ENCODE assay signal across 14 cellular contexts in the genomic region with DNA sequence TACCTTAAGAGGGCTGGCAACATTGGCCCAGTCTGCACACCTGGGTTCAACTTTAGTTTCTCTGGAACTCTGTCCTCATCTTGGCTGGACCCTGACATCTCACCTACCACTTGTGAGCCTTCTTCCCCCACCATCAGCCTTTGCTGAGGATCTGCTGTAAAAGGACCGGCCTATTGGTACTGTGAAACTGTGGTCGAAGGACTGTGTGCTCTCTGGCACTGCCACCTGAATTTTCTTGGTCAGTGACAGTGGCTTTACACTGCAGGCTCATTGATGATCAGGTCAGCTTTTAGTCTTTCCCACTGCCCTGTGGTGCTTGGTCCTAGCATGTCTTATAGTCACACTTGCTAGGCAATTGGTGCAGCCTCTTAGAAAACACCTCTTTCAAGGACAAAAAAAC.
DNase-seq lines count a peak whose midpoint lies in the region; ATAC-seq and TF ChIP-seq lines count a peak whose summit lies in the region.
"Had no signal": no experiment of that assay in that cellular context is flagged by ENCODE, and none has a peak within 500 bp of the region (broad histone marks: within the 10 kb centered on the region; RNA-seq: fewer than 3 reads in every experiment).

No MANE protein-coding gene starts in this region.

- H3K27ac Mint-ChIP-seq in glutamatergic neuron (ENCODE audit: unreplicated experiment) = peak overlapping the region; percentile 86
- H3K27ac Mint-ChIP-seq in activated T-helper 1 cell treated with anti-CD3 and anti-CD28 coated beads, Interleukin-12 subunit alpha, Interleukin-12 subunit beta, Interleukin-2, Interleukin-4 antibody, amounts not matched to agents 30 ng/mL and 10 ng/mL and 1 ng/mL, durations not matched to agents 14 hours and 24 hours and 36 hours = no peak overlapping the region
- H3K27ac Mint-ChIP-seq: activated naive CD4-positive, alpha-beta T cell treated with anti-CD3 and anti-CD28 coated beads, Interleukin-2, amount 50 U/mL, for 24 hours; CD8-positive, alpha-beta memory T cell had no signal

- no peak overlapping the region for H3K4me3 Mint-ChIP-seq in glutamatergic neuron (ENCODE audit: unreplicated experiment)
- H3K4me3 Mint-ChIP-seq in activated T-helper 1 cell treated with anti-CD3 and anti-CD28 coated beads, Interleukin-12 subunit alpha, Interleukin-12 subunit beta, Interleukin-2, Interleukin-4 antibody, amounts not matched to agents 30 ng/mL and 10 ng/mL and 1 ng/mL, durations not matched to agents 14 hours and 24 hours and 36 hours = no peak overlapping the region
- H3K4me3 Mint-ChIP-seq: activated naive CD4-positive, alpha-beta T cell treated with anti-CD3 and anti-CD28 coated beads, Interleukin-2, amount 50 U/mL, for 24 hours; CD8-positive, alpha-beta memory T cell had no signal

- peaks cover 28% of the 10 kb centered on the region for H3K4me1 Mint-ChIP-seq in glutamatergic neuron (ENCODE audit: low read depth, unreplicated experiment)
- H3K4me1 Mint-ChIP-seq in activated T-helper 1 cell treated with anti-CD3 and anti-CD28 coated beads, Interleukin-12 subunit alpha, Interleukin-12 subunit beta, Interleukin-2, Interleukin-4 antibody, amounts not matched to agents 30 ng/mL and 10 ng/mL and 1 ng/mL, durations not matched to agents 14 hours and 24 hours and 36 hours (ENCODE audit: low read depth) = peaks cover 15% of the 10 kb centered on the region
- H3K4me1 Mint-ChIP-seq: activated naive CD4-positive, alpha-beta T cell treated with anti-CD3 and anti-CD28 coated beads, Interleukin-2, amount 50 U/mL, for 24 hours; CD8-positive, alpha-beta memory T cell had no signal

- ATAC-seq in GM19452 (IDR thresholded peaks at IDR 0.05; ENCODE audit: unreplicated experiment) (peak; percentile 21), HG02642 (IDR thresholded peaks at IDR 0.05; ENCODE audit: poor library complexity, unreplicated experiment) (peak; percentile 32), HG03460 (IDR thresholded peaks at IDR 0.05; ENCODE audit: unreplicated experiment) (peak; percentile 13), left lobe of liver (no peak)
- ATAC-seq: Right ventricle myocardium inferior, upper lobe of right lung had no signal

- no peaks in the 10 kb centered on the region for H3K36me3 Mint-ChIP-seq in glutamatergic neuron (ENCODE audit: unreplicated experiment)
- H3K36me3 Mint-ChIP-seq in activated T-helper 1 cell treated with anti-CD3 and anti-CD28 coated beads, Interleukin-12 subunit alpha, Interleukin-12 subunit beta, Interleukin-2, Interleukin-4 antibody, amounts not matched to agents 30 ng/mL and 10 ng/mL and 1 ng/mL, durations not matched to agents 14 hours and 24 hours and 36 hours (ENCODE audit: low read depth) = no peaks in the 10 kb centered on the region
- H3K36me3 Mint-ChIP-seq: activated naive CD4-positive, alpha-beta T cell treated with anti-CD3 and anti-CD28 coated beads, Interleukin-2, amount 50 U/mL, for 24 hours; CD8-positive, alpha-beta memory T cell had no signal

- intact Hi-C loops in activated T-helper 1 cell treated with anti-CD3 and anti-CD28 coated beads, Interleukin-12 subunit alpha, Interleukin-12 subunit beta, Interleukin-2, Interleukin-4 antibody, amounts not matched to agents 30 ng/mL and 10 ng/mL and 1 ng/mL, durations not matched to agents 14 hours and 24 hours and 36 hours (cut with micrococcal nuclease) = loop anchor here (10.0 kb wide), 1 partner anchor 295 kb away; a partner anchor contains a TSS

- TF ChIP-seq CTCF in glutamatergic neuron (IDR thresholded peaks at IDR 0.05; ENCODE audit: partially characterized antibody, unreplicated experiment) = no peak

- peaks cover 3% of the 10 kb centered on the region for H3K27me3 Mint-ChIP-seq in glutamatergic neuron (ENCODE audit: unreplicated experiment)
- peaks cover 18% of the 10 kb centered on the region for H3K27me3 Mint-ChIP-seq in activated T-helper 1 cell treated with anti-CD3 and anti-CD28 coated beads, Interleukin-12 subunit alpha, Interleukin-12 subunit beta, Interleukin-2, Interleukin-4 antibody, amounts not matched to agents 30 ng/mL and 10 ng/mL and 1 ng/mL, durations not matched to agents 14 hours and 24 hours and 36 hours (ENCODE audit: insufficient read depth)

- DNase-seq in glutamatergic neuron (no peak), iPS-NIHi11 (ENCODE audit: low spot score) (no peak), epidermal melanocyte (ENCODE audit: insufficient read length, low spot score) (no peak), left lobe of liver (ENCODE audit: low spot score) (no peak)
- no peak for DNase-seq in activated T-helper 1 cell treated with anti-CD3 and anti-CD28 coated beads, Interleukin-12 subunit alpha, Interleukin-12 subunit beta, Interleukin-2, Interleukin-4 antibody, amounts not matched to agents 30 ng/mL and 10 ng/mL and 1 ng/mL, durations not matched to agents 14 hours and 24 hours and 36 hours (ENCODE audit: low spot score)
- DNase-seq: CD8-positive, alpha-beta memory T cell; NCI-H446; occipital lobe; upper lobe of right lung had no signal

- peaks cover 2% of the 10 kb centered on the region for H3K9me3 Mint-ChIP-seq in glutamatergic neuron (ENCODE audit: unreplicated experiment)
- H3K9me3 Mint-ChIP-seq in activated T-helper 1 cell treated with anti-CD3 and anti-CD28 coated beads, Interleukin-12 subunit alpha, Interleukin-12 subunit beta, Interleukin-2, Interleukin-4 antibody, amounts not matched to agents 30 ng/mL and 10 ng/mL and 1 ng/mL, durations not matched to agents 14 hours and 24 hours and 36 hours = peaks cover 6% of the 10 kb centered on the region
- H3K9me3 Mint-ChIP-seq: activated naive CD4-positive, alpha-beta T cell treated with anti-CD3 and anti-CD28 coated beads, Interleukin-2, amount 50 U/mL, for 24 hours had no signal
